14 cellular contexts compared by ENCODE assay signal in the genomic region with DNA sequence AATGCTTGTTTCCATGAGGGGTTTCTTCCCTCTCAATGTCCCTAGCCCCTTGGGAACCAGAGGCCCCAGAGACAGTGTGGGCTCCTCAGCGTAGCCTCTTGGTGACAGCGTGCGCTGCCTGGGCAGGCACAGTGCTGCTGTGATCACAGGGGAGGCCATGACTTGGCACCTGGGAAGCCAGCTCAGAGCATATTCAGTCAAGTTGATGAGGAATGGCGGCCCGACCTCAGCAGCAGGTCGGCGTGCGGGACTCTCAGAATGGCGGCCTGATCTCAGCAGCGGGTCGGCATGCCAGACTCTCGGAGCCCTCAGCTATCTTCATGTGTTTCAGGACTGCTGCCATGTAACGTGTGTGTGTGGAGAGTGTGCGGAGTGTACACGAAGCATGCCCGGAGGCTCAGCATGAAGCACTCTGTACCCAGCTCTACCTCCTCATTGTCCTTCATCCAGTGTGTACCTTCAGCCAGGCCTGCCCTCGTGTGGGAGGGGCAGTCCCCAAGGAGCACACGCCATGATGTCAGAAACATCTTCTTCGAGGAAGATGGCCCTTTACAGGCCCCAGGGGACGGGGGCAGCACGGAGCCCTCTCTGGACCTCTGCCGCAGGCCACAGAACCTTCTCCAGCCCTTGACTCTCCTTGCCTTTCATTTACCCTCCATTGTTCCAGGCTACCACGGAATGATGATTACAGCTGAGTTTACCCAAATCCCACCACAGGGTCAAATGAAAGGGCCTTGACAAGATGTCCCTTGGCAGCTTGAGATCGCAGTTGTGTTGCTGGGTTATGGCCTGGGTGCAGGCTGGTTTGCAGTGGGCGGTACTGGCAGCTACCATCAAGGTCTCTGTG.
"Had no signal": no experiment of that assay in that cellular context is flagged by ENCODE, and none has a peak within 500 bp of the region (broad histone marks: within the 10 kb centered on the region; RNA-seq: fewer than 3 reads in every experiment).

No MANE protein-coding gene starts in this region.

- H3K4me1 ChIP-seq: colonic mucosa, pancreas had no signal

- H3K4me3 Mint-ChIP-seq: activated T-cell treated with anti-CD3 and anti-CD28 coated beads, Interleukin-2, amount 50 U/mL, for 4 hours; mesothelial cell of epicardium; stimulated activated naive B cell treated with anti-CD40 and anti-IgM and Interleukin-4, amounts not matched to agents 10 μg/mL and 1 μg/mL and 100 μg/mL, for 72 hours; type B pancreatic cell had no signal

- H3K27me3 ChIP-seq: colonic mucosa, pancreas had no signal

- H3K4me1 Mint-ChIP-seq: mesothelial cell of epicardium had no signal

- H3K27ac ChIP-seq: colonic mucosa, pancreas had no signal

- ATAC-seq: pancreas; stimulated activated naive B cell treated with anti-CD40 and anti-IgM and Interleukin-4, amounts not matched to agents 10 μg/mL and 1 μg/mL and 100 μg/mL, for 72 hours had no signal

- H3K4me3 ChIP-seq: colonic mucosa, pancreas had no signal

- DNase-seq: activated CD4-positive, alpha-beta T cell treated with anti-CD3 and anti-CD28 coated beads, Interleukin-2, amount 50 U/mL, for 4 hours; activated CD4-positive, CD25-positive, alpha-beta regulatory T cell treated with anti-CD3 and anti-CD28 coated beads, Interleukin-2, amount 50 U/mL, for 72 hours; activated naive CD4-positive, alpha-beta T cell; activated T-cell treated with anti-CD3 and anti-CD28 coated beads, Interleukin-2, amount 50 U/mL, for 4 hours; colonic mucosa; effector CD4-positive, alpha-beta T cell; foreskin fibroblast; hippocampal formation; kidney glomerular epithelial cell; stimulated activated naive B cell treated with anti-CD40 and anti-IgM and Interleukin-4, amounts not matched to agents 10 μg/mL and 1 μg/mL and 100 μg/mL, for 72 hours; substantia nigra had no signal

- H3K9me3 ChIP-seq: colonic mucosa, pancreas had no signal

- H3K27me3 Mint-ChIP-seq: stimulated activated naive B cell treated with anti-CD40 and anti-IgM and Interleukin-4, amounts not matched to agents 10 μg/mL and 1 μg/mL and 100 μg/mL, for 72 hours; type B pancreatic cell had no signal

- H3K27ac Mint-ChIP-seq: mesothelial cell of epicardium; stimulated activated naive B cell treated with anti-CD40 and anti-IgM and Interleukin-4, amounts not matched to agents 10 μg/mL and 1 μg/mL and 100 μg/mL, for 72 hours; type B pancreatic cell had no signal

- H3K9me3 Mint-ChIP-seq: activated T-cell treated with anti-CD3 and anti-CD28 coated beads, Interleukin-2, amount 50 U/mL, for 4 hours; stimulated activated naive B cell treated with anti-CD40 and anti-IgM and Interleukin-4, amounts not matched to agents 10 μg/mL and 1 μg/mL and 100 μg/mL, for 72 hours had no signal
